Comparison of ENCODE assay signal across 8 cellular contexts in genomic region chr7:92768501-92769360, GRCh38.
DNase-seq lines count a peak whose midpoint lies in the region; ATAC-seq and TF ChIP-seq lines count a peak whose summit lies in the region.

No MANE protein-coding gene starts in this region.

- TF ChIP-seq CTCF in mucosa of descending colon (IDR thresholded peaks at IDR 0.05): no peak
- TF ChIP-seq CTCF in testis (IDR thresholded peaks at IDR 0.05): no peak

- no peaks in the 10 kb centered on the region for H3K27me3 Mint-ChIP-seq in activated T-helper 17 cell treated with anti-CD3 and anti-CD28 coated beads, Interleukin-2, amount 50 U/mL, for 72 hours

- 28% methylated on average over 5 of the region's 5 CpGs for WGBS in HUES64
- 85 to 86% methylated on average over 5 of the region's 5 CpGs for WGBS in testis, 2 donors

- H3K4me1 Mint-ChIP-seq in activated T-helper 17 cell treated with anti-CD3 and anti-CD28 coated beads, Interleukin-2, amount 50 U/mL, for 72 hours: peaks cover 58% of the 10 kb centered on the region

- peak overlapping the region; percentile 90 for H3K27ac Mint-ChIP-seq in activated T-helper 17 cell treated with anti-CD3 and anti-CD28 coated beads, Interleukin-2, amount 50 U/mL, for 72 hours

- intact Hi-C loops in mucosa of descending colon (cut with DNase I, micrococcal nuclease) (no loop called here), testis (cut with DNase I; ENCODE audit: low total_unique reads) (no loop called here)

- H3K9ac ChIP-seq in HUES64 (ENCODE audit: low read depth, low read length): no peak overlapping the region

- no peaks in the 10 kb centered on the region for H3K9me3 Mint-ChIP-seq in activated T-helper 17 cell treated with anti-CD3 and anti-CD28 coated beads, Interleukin-2, amount 50 U/mL, for 72 hours

- peaks cover 5% of the 10 kb centered on the region for H3K36me3 ChIP-seq in HUES64 (ENCODE audit: insufficient read depth, low read length)
- no peaks in the 10 kb centered on the region for H3K36me3 ChIP-seq in mucosa of descending colon (ENCODE audit: low read depth)
- no peaks in the 10 kb centered on the region for H3K36me3 ChIP-seq in testis (ENCODE audit: low read depth, missing control alignments)

- H3K4me3 Mint-ChIP-seq in activated T-helper 17 cell treated with anti-CD3 and anti-CD28 coated beads, Interleukin-2, amount 50 U/mL, for 72 hours: peak overlapping the region; percentile 76

- ATAC-seq in GM18498 (IDR thresholded peaks at IDR 0.05; ENCODE audit: unreplicated experiment): peak; percentile 90
- ATAC-seq in GM21526 (IDR thresholded peaks at IDR 0.05; ENCODE audit: low FRiP score, unreplicated experiment): peak; percentile 80
- ATAC-seq in activated T-helper 17 cell treated with anti-CD3 and anti-CD28 coated beads, Interleukin-2, amount 50 U/mL, for 72 hours (replicated peaks): peak; percentile 96
- peak; percentile 38 for ATAC-seq in mucosa of descending colon

- peak overlapping the region; percentile 72; the same call in 1 of the 2 replicates for H3K27ac ChIP-seq in HUES64 (ENCODE audit: low read depth, low read length)
- H3K27ac ChIP-seq in testis: no peak overlapping the region

- no peak for DNase-seq in mucosa of descending colon
- no peak for DNase-seq in stimulated activated CD8-positive, alpha-beta memory T cell treated with anti-CD3 and anti-CD28 coated beads, Interleukin-4, amount 100 ng/mL, for 48 hours
- no peak for DNase-seq in NCI-H345 (lab: John Stamatoyannopoulos, UW)
- DNase-seq in testis: no peak

- TF ChIP-seq POLR2A in testis (IDR thresholded peaks at IDR 0.05): no peak

- H3K9me3 ChIP-seq in HUES64 (ENCODE audit: insufficient read depth, low read depth, low read length) (no peaks in the 10 kb centered on the region), mucosa of descending colon (no peaks in the 10 kb centered on the region), testis (no peaks in the 10 kb centered on the region)

- H3K27me3 ChIP-seq in HUES64 (ENCODE audit: insufficient read depth, low read length): no peaks in the 10 kb centered on the region
- H3K27me3 ChIP-seq in testis: no peaks in the 10 kb centered on the region

- H3K4me1 ChIP-seq in HUES64 (ENCODE audit: insufficient read depth, low read length) (peaks cover 74% of the 10 kb centered on the region), mucosa of descending colon (ENCODE audit: low read depth) (no peaks in the 10 kb centered on the region), testis (no peaks in the 10 kb centered on the region)

- H3K4me3 ChIP-seq in HUES64 (ENCODE audit: low read length) (peak overlapping the region; percentile 13; the same call in 1 of the 2 replicates), mucosa of descending colon (no peak overlapping the region), testis (no peak overlapping the region)

- H3K36me3 Mint-ChIP-seq in activated T-helper 17 cell treated with anti-CD3 and anti-CD28 coated beads, Interleukin-2, amount 50 U/mL, for 72 hours (ENCODE audit: low read depth): peaks cover 88% of the 10 kb centered on the region

Comparison
In these comparisons a context has a peak if more than half of its experiments do, and no peak if none do; other contexts are left out.
1. ATAC-seq: peak in every context shown above with its lines; median percentile 96 in activated T-helper 17 cell treated with anti-CD3 and anti-CD28 coated beads, Interleukin-2, amount 50 U/mL, for 72 hours; 90 in GM18498; 80 in GM21526; 38 in mucosa of descending colon.